In the genomic region with DNA sequence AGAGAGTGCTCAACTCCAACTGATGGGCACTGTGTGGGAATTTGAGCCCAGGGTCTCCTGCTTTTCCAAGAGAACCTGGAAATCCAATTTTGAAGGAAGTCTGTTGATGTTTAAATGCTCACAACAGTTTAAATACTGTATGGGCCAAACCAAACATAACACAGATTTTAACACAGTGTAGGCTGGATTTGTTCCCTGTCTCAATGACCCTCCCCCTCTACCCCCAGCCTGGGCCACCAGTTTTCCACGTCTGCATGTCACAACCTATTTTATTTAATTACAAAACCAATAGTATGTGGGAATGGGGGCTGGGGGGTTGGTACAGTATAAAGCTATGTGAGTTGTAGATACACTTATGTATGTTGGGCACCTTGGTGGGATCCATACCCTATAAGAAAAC, we compare ENCODE assay signal across 23 cellular contexts. TPM values are rescaled to one million over a fixed set of nuclear protein-coding genes. Genes with fewer than 3 reads are reported as not detected.
DNase-seq lines count a peak whose midpoint lies in the region; ATAC-seq and TF ChIP-seq lines count a peak whose summit lies in the region.
"Had no signal": no experiment of that assay in that cellular context is flagged by ENCODE, and none has a peak within 500 bp of the region (broad histone marks: within the 10 kb centered on the region; RNA-seq: fewer than 3 reads in every experiment).

No MANE protein-coding gene starts in this region.

- no peaks in the 10 kb centered on the region for H3K9me3 Mint-ChIP-seq in HFFc6
- H3K9me3 Mint-ChIP-seq in mesothelial cell of epicardium, result no peaks in the 10 kb centered on the region
- no peaks in the 10 kb centered on the region for H3K9me3 Mint-ChIP-seq in activated CD8-positive, alpha-beta memory T cell treated with anti-CD3 and anti-CD28 coated beads, Interleukin-2, amount 10 ng/mL, durations not matched to agents 7 days and 5 days (ENCODE audit: low read depth)
- H3K9me3 Mint-ChIP-seq in activated CD8-positive, alpha-beta T cell treated with anti-CD3 and anti-CD28 coated beads for 36 hours, result no peaks in the 10 kb centered on the region

- DNase-seq in HFFc6, result no peak
- DNase-seq in mesothelial cell of epicardium (ENCODE audit: low spot score in 2 of 2, unreplicated experiment in 2 of 2), result no peak
- DNase-seq in NCI-H187 (lab: John Stamatoyannopoulos, UW), result no peak
- DNase-seq in activated CD8-positive, alpha-beta memory T cell treated with anti-CD3 and anti-CD28 coated beads, Interleukin-2, amount 10 ng/mL, durations not matched to agents 7 days and 5 days, result no peak
- no peak for DNase-seq in activated CD8-positive, alpha-beta T cell treated with anti-CD3 and anti-CD28 coated beads for 36 hours
- DNase-seq: DMS79, KG1, NCI-H1105, NCI-H146, NCI-H2029 treated with DMSO at 0.1 percent for 48 hours, NCI-H2171, NCI-H345, NCI-H524 treated with DMSO at 0.1 percent for 48 hours, NCI-H82, Peyer's patch, SJCRH30 had no signal

- intact Hi-C loops in activated CD8-positive, alpha-beta T cell treated with anti-CD3 and anti-CD28 coated beads for 36 hours (cut with micrococcal nuclease), result no loop called here

- CTCF ChIA-PET in activated CD8-positive, alpha-beta memory T cell treated with anti-CD3 and anti-CD28 coated beads, Interleukin-2, amount 10 ng/mL, durations not matched to agents 7 days and 5 days (lab: Charles Lee), result no interaction called here
- CTCF ChIA-PET in activated CD8-positive, alpha-beta T cell treated with anti-CD3 and anti-CD28 coated beads for 36 hours (lab: Charles Lee), result no interaction called here

- H3K27ac Mint-ChIP-seq in HFFc6 (0 out of 2 replicates have a peak overlapping the region, but pooled peaks have one; percentile 83), mesothelial cell of epicardium (peak overlapping the region; percentile 85)
- no peak overlapping the region for H3K27ac Mint-ChIP-seq in activated CD8-positive, alpha-beta memory T cell treated with anti-CD3 and anti-CD28 coated beads, Interleukin-2, amount 10 ng/mL, durations not matched to agents 7 days and 5 days
- H3K27ac Mint-ChIP-seq in activated CD8-positive, alpha-beta T cell treated with anti-CD3 and anti-CD28 coated beads for 36 hours, result no peak overlapping the region
- H3K27ac Mint-ChIP-seq: B cell had no signal

- TF ChIP-seq CTCF in HFFc6 (IDR thresholded peaks at IDR 0.05) (no peak), VCaP (conservative IDR thresholded peaks at IDR 0.05) (no peak), mesothelial cell of epicardium (IDR thresholded peaks at IDR 0.05; ENCODE audit: unreplicated experiment) (no peak)
- no peak for TF ChIP-seq CTCF in activated CD8-positive, alpha-beta T cell treated with anti-CD3 and anti-CD28 coated beads for 36 hours (IDR thresholded peaks at IDR 0.05)

- H3K4me1 Mint-ChIP-seq in HFFc6 (ENCODE audit: low read depth), result peaks cover 68% of the 10 kb centered on the region
- H3K4me1 Mint-ChIP-seq in mesothelial cell of epicardium, result peaks cover 55% of the 10 kb centered on the region
- no peaks in the 10 kb centered on the region for H3K4me1 Mint-ChIP-seq in activated CD8-positive, alpha-beta memory T cell treated with anti-CD3 and anti-CD28 coated beads, Interleukin-2, amount 10 ng/mL, durations not matched to agents 7 days and 5 days
- no peaks in the 10 kb centered on the region for H3K4me1 Mint-ChIP-seq in activated CD8-positive, alpha-beta T cell treated with anti-CD3 and anti-CD28 coated beads for 36 hours (ENCODE audit: low read depth)
- H3K4me1 Mint-ChIP-seq: B cell had no signal

- H3K27me3 ChIP-seq in subcutaneous abdominal adipose tissue (ENCODE audit: control insufficient read depth in 5 of 5, insufficient read depth in 4 of 5, low read length in 5 of 5), result no peaks in the 10 kb centered on the region
- H3K27me3 ChIP-seq: Peyer's patch, SJCRH30 had no signal

- POLR2A ChIA-PET in activated CD8-positive, alpha-beta T cell treated with anti-CD3 and anti-CD28 coated beads for 36 hours (lab: Charles Lee), result no interaction called here

- H3K9me3 ChIP-seq in subcutaneous abdominal adipose tissue (ENCODE audit: control insufficient read depth in 5 of 5, low read length in 5 of 5), result no peaks in the 10 kb centered on the region
- H3K9me3 ChIP-seq: A549, Peyer's patch had no signal

- H3K4me3 Mint-ChIP-seq in HFFc6 (no peak overlapping the region), mesothelial cell of epicardium (no peak overlapping the region)
- H3K4me3 Mint-ChIP-seq in activated CD8-positive, alpha-beta memory T cell treated with anti-CD3 and anti-CD28 coated beads, Interleukin-2, amount 10 ng/mL, durations not matched to agents 7 days and 5 days, result no peak overlapping the region
- H3K4me3 Mint-ChIP-seq in activated CD8-positive, alpha-beta T cell treated with anti-CD3 and anti-CD28 coated beads for 36 hours, result no peak overlapping the region
- H3K4me3 Mint-ChIP-seq: B cell had no signal

- peak overlapping the region in 1 of 5 donors; percentile 73 for H3K9ac ChIP-seq in subcutaneous abdominal adipose tissue (ENCODE audit: low read length in 5 of 5)

- peak overlapping the region; percentile 58 for H3K27ac ChIP-seq in VCaP
- peak overlapping the region; percentile 98 for H3K27ac ChIP-seq in subcutaneous abdominal adipose tissue (ENCODE audit: low read depth, low read length)
- H3K27ac ChIP-seq: A549, HL-60, Peyer's patch, SJCRH30 had no signal

- no peaks in the 10 kb centered on the region for H3K36me3 Mint-ChIP-seq in HFFc6 (ENCODE audit: low read depth)
- H3K36me3 Mint-ChIP-seq in mesothelial cell of epicardium, result no peaks in the 10 kb centered on the region
- H3K36me3 Mint-ChIP-seq in activated CD8-positive, alpha-beta memory T cell treated with anti-CD3 and anti-CD28 coated beads, Interleukin-2, amount 10 ng/mL, durations not matched to agents 7 days and 5 days, result no peaks in the 10 kb centered on the region
- no peaks in the 10 kb centered on the region for H3K36me3 Mint-ChIP-seq in activated CD8-positive, alpha-beta T cell treated with anti-CD3 and anti-CD28 coated beads for 36 hours (ENCODE audit: low read depth)

- no peak overlapping the region for H3K4me3 ChIP-seq in subcutaneous abdominal adipose tissue (ENCODE audit: low read depth in 1 of 5, low read length in 5 of 5)
- H3K4me3 ChIP-seq: A549, Peyer's patch, SJCRH30 had no signal

- peaks cover 5 to 87% (median 79%) of the 10 kb centered on the region in 5 donors for H3K4me1 ChIP-seq in subcutaneous abdominal adipose tissue (ENCODE audit: control insufficient read depth in 5 of 5, insufficient read depth in 5 of 5, low read length in 5 of 5)

- no peak for ATAC-seq in GM21390 (IDR thresholded peaks at IDR 0.05; ENCODE audit: unreplicated experiment)
- no peak for ATAC-seq in activated CD8-positive, alpha-beta memory T cell treated with anti-CD3 and anti-CD28 coated beads, Interleukin-2, amount 10 ng/mL, durations not matched to agents 7 days and 5 days
- ATAC-seq in activated CD8-positive, alpha-beta T cell treated with anti-CD3 and anti-CD28 coated beads for 36 hours, result no peak
- ATAC-seq: A549 had no signal

- H3K27me3 Mint-ChIP-seq in HFFc6 (ENCODE audit: insufficient read depth), result no peaks in the 10 kb centered on the region
- H3K27me3 Mint-ChIP-seq in mesothelial cell of epicardium (ENCODE audit: low read depth), result no peaks in the 10 kb centered on the region
- H3K27me3 Mint-ChIP-seq in activated CD8-positive, alpha-beta memory T cell treated with anti-CD3 and anti-CD28 coated beads, Interleukin-2, amount 10 ng/mL, durations not matched to agents 7 days and 5 days, result no peaks in the 10 kb centered on the region
- no peaks in the 10 kb centered on the region for H3K27me3 Mint-ChIP-seq in activated CD8-positive, alpha-beta T cell treated with anti-CD3 and anti-CD28 coated beads for 36 hours

- H3K36me3 ChIP-seq in subcutaneous abdominal adipose tissue (ENCODE audit: control insufficient read depth in 5 of 5, insufficient read depth in 5 of 5, low read length in 5 of 5), result no peaks in the 10 kb centered on the region
- H3K36me3 ChIP-seq: Peyer's patch, SJCRH30 had no signal

RNA-seq across cellular contexts. Expression of a gene that starts 11.7 kb away (rescaled TPM):
- total RNA-seq in HFFc6 (2021; fragmentation: NEBNext Ultra II Directional; extraction: Animal tissue kit (Norgen Biotek cat#: 25700)), result 10 to 100 TPM; 20.1 to 35.1 (median 22.7) TPM
- 39.7 to 45.1 TPM (median 43.6 TPM) in 3 replicates for total RNA-seq in mesothelial cell of epicardium
- total RNA-seq in activated CD8-positive, alpha-beta memory T cell treated with anti-CD3 and anti-CD28 coated beads, Interleukin-2, amount 10 ng/mL, durations not matched to agents 7 days and 5 days, result not detected
- not detected for total RNA-seq in activated CD8-positive, alpha-beta T cell treated with anti-CD3 and anti-CD28 coated beads for 36 hours
- total RNA-seq: B cell, HT-29 had no signal

Comparison
In these comparisons a context has a peak if more than half of its experiments do, and no peak if none do; other contexts are left out.
1. H3K27ac Mint-ChIP-seq: peak in HFFc6 (single experiment) and mesothelial cell of epicardium (single experiment); none in activated CD8-positive, alpha-beta memory T cell treated with anti-CD3 and anti-CD28 coated beads, Interleukin-2, amount 10 ng/mL, durations not matched to agents 7 days and 5 days (single experiment) and activated CD8-positive, alpha-beta T cell treated with anti-CD3 and anti-CD28 coated beads for 36 hours (single experiment).
2. RNA of a gene that starts 11.7 kb away (total RNA-seq): 39.7 to 45.1 TPM in mesothelial cell of epicardium and 20.1 to 35.1 TPM in HFFc6; not detected in activated CD8-positive, alpha-beta memory T cell treated with anti-CD3 and anti-CD28 coated beads, Interleukin-2, amount 10 ng/mL, durations not matched to agents 7 days and 5 days and not detected in activated CD8-positive, alpha-beta T cell treated with anti-CD3 and anti-CD28 coated beads for 36 hours; every median in the first group is over 10 times any median in the second.